ENCODE assay signal across 1 cellular context in the genomic region with DNA sequence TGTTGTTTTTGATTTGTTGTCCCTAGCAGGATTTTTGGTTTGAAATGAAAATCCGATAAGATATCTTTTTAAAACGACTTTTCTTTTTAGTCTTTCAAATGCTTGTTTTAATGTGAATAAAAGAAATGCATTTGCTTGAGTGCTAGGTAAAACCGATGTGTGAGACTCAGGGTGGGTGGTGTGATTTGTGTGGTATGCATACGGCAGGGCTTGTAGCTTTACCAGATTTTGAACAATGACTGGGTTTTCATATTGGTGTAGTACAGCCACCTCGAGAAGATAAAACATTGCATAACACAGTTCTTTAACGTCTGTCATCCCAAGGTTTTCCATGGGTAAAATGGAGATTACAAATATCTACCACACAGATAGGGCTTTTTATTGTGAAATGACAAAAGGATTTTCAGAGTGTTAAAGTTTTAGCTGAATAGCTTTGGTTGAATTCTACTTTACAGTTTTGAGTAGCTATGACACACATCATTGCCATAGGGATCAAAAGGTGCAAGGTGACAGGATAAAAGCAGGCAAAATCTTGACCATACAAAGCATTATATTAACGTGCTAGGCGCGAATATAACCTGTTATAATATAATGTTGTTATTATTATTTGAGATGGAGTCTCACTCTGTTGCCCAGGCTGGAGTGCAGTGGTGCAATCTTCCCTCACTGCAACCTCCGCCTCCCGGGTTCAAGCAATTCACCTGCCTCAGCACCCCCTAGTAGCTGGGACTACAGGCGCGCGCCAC.
A peak's percentile ranks its signal among the peaks of the same experiment; 100 is the strongest.
TF ChIP-seq lines count a peak whose summit lies in the region.

No MANE protein-coding gene starts in this region.

TF ChIP-seq in H1, 55 proteins besides CTCF, POLR2A, EP300 and RAD21:
- TF ChIP-seq KDM1A (IDR thresholded peaks at IDR 0.05; ENCODE audit: borderline replicate concordance, low read length) = 0 out of 2 replicates have a peak, but pooled peaks have one; percentile 81
- TF ChIP-seq POU5F1 (IDR thresholded peaks at IDR 0.05; ENCODE audit: low read depth, low read length) = no peak
- no peak for TF ChIP-seq MAFK (IDR thresholded peaks at IDR 0.05; ENCODE audit: low read depth, low read length)
